ENCODE assay signal across 1 cellular context in the genomic region with DNA sequence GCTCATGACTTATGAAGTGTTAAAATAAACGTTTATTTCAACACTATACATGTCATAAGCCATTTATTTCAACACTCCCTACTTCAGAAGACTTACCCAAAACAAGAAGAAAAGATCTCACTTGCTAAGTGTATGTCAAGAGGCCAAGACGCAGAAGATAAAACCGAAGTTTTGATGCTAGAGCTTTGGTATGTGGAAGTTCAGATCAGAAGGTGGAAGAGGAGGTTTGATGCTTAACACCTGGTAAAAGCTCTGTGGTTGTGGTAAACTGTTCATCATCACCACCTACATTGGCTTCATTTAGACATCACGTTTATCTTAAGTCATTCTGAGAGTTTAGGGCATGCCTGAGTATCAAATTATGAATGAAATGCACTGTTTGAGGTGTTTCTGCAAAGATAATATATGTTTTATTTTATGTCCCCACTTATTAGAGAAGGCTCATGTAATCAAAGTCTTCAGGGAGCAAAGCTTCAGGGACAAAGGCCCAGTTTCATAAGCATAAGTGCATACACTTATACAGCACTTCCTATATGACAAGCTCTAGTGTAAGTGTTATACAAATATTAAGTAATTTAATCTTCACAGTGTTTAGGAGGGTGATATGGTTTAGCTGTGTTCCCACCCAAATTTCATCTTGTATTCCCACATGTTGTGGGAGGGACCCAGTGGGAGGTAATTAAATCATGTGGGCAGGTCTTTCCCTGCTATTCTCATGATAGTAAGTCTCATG.
A peak's percentile ranks its signal among the peaks of the same experiment; 100 is the strongest.
TF ChIP-seq lines count a peak whose summit lies in the region.

No MANE protein-coding gene starts in this region.

TF ChIP-seq in GM12878, 131 proteins besides CTCF, POLR2A, EP300 and RAD21 (continued from another document):
- TF ChIP-seq SREBF2 (IDR thresholded peaks at IDR 0.05; ENCODE audit: low read length) (no peak), MEF2B (IDR thresholded peaks at IDR 0.05; ENCODE audit: partially characterized antibody, poor library complexity, severe bottlenecking) (peak; percentile 73), RFX5 (IDR thresholded peaks at IDR 0.05; ENCODE audit: low read depth, low read length) (no peak), CBX3 (IDR thresholded peaks at IDR 0.05; ENCODE audit: borderline replicate concordance, low read depth) (no peak), ZZZ3 (IDR thresholded peaks at IDR 0.05; ENCODE audit: control insufficient read depth, insufficient read length, low read depth) (no peak), TCF12 (IDR thresholded peaks at IDR 0.05; ENCODE audit: low read depth, low read length) (peak; percentile 58; the same call in 1 of the 2 replicates)
- TF ChIP-seq, protein P1, sequence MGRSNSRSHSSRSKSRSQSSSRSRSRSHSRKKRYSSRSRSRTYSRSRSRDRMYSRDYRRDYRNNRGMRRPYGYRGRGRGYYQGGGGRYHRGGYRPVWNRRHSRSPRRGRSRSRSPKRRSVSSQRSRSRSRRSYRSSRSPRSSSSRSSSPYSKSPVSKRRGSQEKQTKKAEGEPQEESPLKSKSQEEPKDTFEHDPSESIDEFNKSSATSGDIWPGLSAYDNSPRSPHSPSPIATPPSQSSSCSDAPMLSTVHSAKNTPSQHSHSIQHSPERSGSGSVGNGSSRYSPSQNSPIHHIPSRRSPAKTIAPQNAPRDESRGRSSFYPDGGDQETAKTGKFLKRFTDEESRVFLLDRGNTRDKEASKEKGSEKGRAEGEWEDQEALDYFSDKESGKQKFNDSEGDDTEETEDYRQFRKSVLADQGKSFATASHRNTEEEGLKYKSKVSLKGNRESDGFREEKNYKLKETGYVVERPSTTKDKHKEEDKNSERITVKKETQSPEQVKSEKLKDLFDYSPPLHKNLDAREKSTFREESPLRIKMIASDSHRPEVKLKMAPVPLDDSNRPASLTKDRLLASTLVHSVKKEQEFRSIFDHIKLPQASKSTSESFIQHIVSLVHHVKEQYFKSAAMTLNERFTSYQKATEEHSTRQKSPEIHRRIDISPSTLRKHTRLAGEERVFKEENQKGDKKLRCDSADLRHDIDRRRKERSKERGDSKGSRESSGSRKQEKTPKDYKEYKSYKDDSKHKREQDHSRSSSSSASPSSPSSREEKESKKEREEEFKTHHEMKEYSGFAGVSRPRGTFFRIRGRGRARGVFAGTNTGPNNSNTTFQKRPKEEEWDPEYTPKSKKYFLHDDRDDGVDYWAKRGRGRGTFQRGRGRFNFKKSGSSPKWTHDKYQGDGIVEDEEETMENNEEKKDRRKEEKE (IDR thresholded peaks at IDR 0.05), result no peak
